8 cellular contexts compared by ENCODE assay signal in genomic region chr5:126594676-126595485, GRCh38. TPM values are rescaled to one million over a fixed set of nuclear protein-coding genes. Genes with fewer than 3 reads are reported as not detected.
DNase-seq lines count a peak whose midpoint lies in the region; ATAC-seq, FAIRE-seq and TF ChIP-seq lines count a peak whose summit lies in the region.

Gene ALDH7A1, minus strand, starts transcription at chr5:126595219. Its CDS starts 21 bp downstream, at chr5:126595198.

- peak within 1 kb of the TSS; percentile 35 for H2BK120ac ChIP-seq in trophoblast cell (ENCODE audit: insufficient read depth, low read length, poor library complexity)

- H3K4me2 ChIP-seq in astrocyte (ENCODE audit: low read length) (peak within 1 kb of the TSS; percentile 90), trophoblast cell (ENCODE audit: low read length) (peak within 1 kb of the TSS; percentile 79)

- peak within 1 kb of the TSS; percentile 45 for H4K91ac ChIP-seq in trophoblast cell (ENCODE audit: low read depth, low read length)

- H3K27ac Mint-ChIP-seq in astrocyte (ENCODE audit: unreplicated experiment): peak within 1 kb of the TSS; percentile 96

- no CpG with 5 or more reads among the region's 49 CpGs for WGBS in trophoblast cell (ENCODE audit: extremely low coverage, insufficient coverage, insufficient read length)
- WGBS in aorta, 2 donors: 0% methylated on average over 49 of the region's 49 CpGs

- peak within 1 kb of the TSS; percentile 42 for H2BK5ac ChIP-seq in trophoblast cell (ENCODE audit: low read depth, low read length, poor library complexity)

- H3K4ac ChIP-seq in trophoblast cell (ENCODE audit: low read depth, low read length): peak within 1 kb of the TSS; percentile 46

- peak; percentile 64 for ATAC-seq in GM21515 (IDR thresholded peaks at IDR 0.05; ENCODE audit: unreplicated experiment)
- ATAC-seq in left ventricle myocardium superior: peak; percentile 97
- ATAC-seq in aorta (ENCODE audit: low FRiP score): peak; percentile 96

- H3K27ac ChIP-seq in HUES48 (ENCODE audit: low read depth, low read length) (peak within 1 kb of the TSS; percentile 96), astrocyte (ENCODE audit: low read depth, low read length) (peak within 1 kb of the TSS; percentile 68), trophoblast cell (ENCODE audit: low read depth, low read length) (peak within 1 kb of the TSS; percentile 65), aorta (ENCODE audit: low read depth in 1 of 2, low read length in 2 of 2) (peak within 1 kb of the TSS in 1 of 2 donors; percentile 69)

- no peaks in the 10 kb centered on the region for H3K27me3 Mint-ChIP-seq in astrocyte (ENCODE audit: low read depth, unreplicated experiment)

- H3K23ac ChIP-seq in trophoblast cell (ENCODE audit: low read length): no peak within 1 kb of the TSS

- peaks cover 31% of the 10 kb centered on the region for H3K36me3 ChIP-seq in HUES48 (ENCODE audit: control insufficient read depth, insufficient read depth, low read length)
- H3K36me3 ChIP-seq in astrocyte (ENCODE audit: insufficient read depth, low read length): peaks cover 6% of the 10 kb centered on the region
- peaks cover 11 to 12% of the 10 kb centered on the region in 2 experiments for H3K36me3 ChIP-seq in trophoblast cell (ENCODE audit: control insufficient read depth in 1 of 2, insufficient read depth in 2 of 2, low read length in 2 of 2)
- no peaks in the 10 kb centered on the region for H3K36me3 ChIP-seq in aorta (ENCODE audit: control insufficient read depth in 1 of 2, insufficient read depth in 2 of 2, low read length in 1 of 2)

- H3K79me2 ChIP-seq in astrocyte (ENCODE audit: insufficient read depth, low read length) (peaks cover 20% of the 10 kb centered on the region), trophoblast cell (ENCODE audit: control insufficient read depth, insufficient read depth, low read length, poor library complexity) (peaks cover 3% of the 10 kb centered on the region)

- H3K9me3 ChIP-seq in HUES48 (ENCODE audit: control insufficient read depth, insufficient read depth, low read length) (no peaks in the 10 kb centered on the region; the same call in 1 of the 2 replicates), astrocyte (ENCODE audit: insufficient read depth, low read depth, low read length) (no peaks in the 10 kb centered on the region), trophoblast cell (ENCODE audit: insufficient read depth, low read depth, low read length) (no peaks in the 10 kb centered on the region), aorta (ENCODE audit: control insufficient read depth, low read length) (no peaks in the 10 kb centered on the region)

- H4K12ac ChIP-seq in trophoblast cell (ENCODE audit: low read depth, low read length): peak within 1 kb of the TSS; percentile 79

- H2AFZ ChIP-seq in astrocyte (ENCODE audit: low read depth, low read length) (peak within 1 kb of the TSS; percentile 87), trophoblast cell (ENCODE audit: insufficient read depth, low read length, poor library complexity) (peak within 1 kb of the TSS; percentile 80)

- peak within 1 kb of the TSS; percentile 83 for H3K4me3 Mint-ChIP-seq in astrocyte (ENCODE audit: unreplicated experiment)

- intact Hi-C loops in left ventricle myocardium superior (cut with micrococcal nuclease) (no loop called here), aorta (cut with DNase I) (loop anchor here in 1 of 2 donors (5.0 kb wide), 1 partner anchor 253 kb away; no protein-coding TSS in a partner anchor)

- H3K18ac ChIP-seq in trophoblast cell (ENCODE audit: low read length): peak within 1 kb of the TSS; percentile 56

- H3K27me3 ChIP-seq in HUES48 (ENCODE audit: control insufficient read depth, insufficient read depth, low read length): no peaks in the 10 kb centered on the region
- no peaks in the 10 kb centered on the region for H3K27me3 ChIP-seq in astrocyte (ENCODE audit: insufficient read depth, low read length)
- no peaks in the 10 kb centered on the region for H3K27me3 ChIP-seq in trophoblast cell (ENCODE audit: insufficient read depth, low read length)
- H3K27me3 ChIP-seq in aorta (ENCODE audit: control insufficient read depth in 1 of 2, insufficient read depth in 2 of 2, low read length in 1 of 2): no peaks in the 10 kb centered on the region

- H3K36me3 Mint-ChIP-seq in astrocyte (ENCODE audit: low read depth, unreplicated experiment): peaks cover 9% of the 10 kb centered on the region

- no peaks in the 10 kb centered on the region for H4K20me1 ChIP-seq in astrocyte (ENCODE audit: insufficient read depth, low read length)

- peak; percentile 96 for DNase-seq in DMS 273 (lab: John Stamatoyannopoulos, UW; ENCODE audit: unreplicated experiment)
- DNase-seq in SK-N-DZ (ENCODE audit: low spot score): peak; percentile 97
- DNase-seq in astrocyte (ENCODE audit: low read depth): peak; percentile 90
- DNase-seq in left ventricle myocardium superior: peak; percentile 91
- DNase-seq in trophoblast cell: peak; percentile 81 to 82
- DNase-seq in aorta: peak; percentile 93 to 96

- H3K4me1 ChIP-seq in HUES48 (ENCODE audit: control insufficient read depth, insufficient read depth, low read length) (peaks cover 23% of the 10 kb centered on the region), astrocyte (ENCODE audit: insufficient read depth, low read length) (peaks cover 11% of the 10 kb centered on the region), trophoblast cell (ENCODE audit: control insufficient read depth in 1 of 2, insufficient read depth in 2 of 2, low read length in 2 of 2) (peaks cover 0 to 2% of the 10 kb centered on the region in 2 experiments), aorta (ENCODE audit: control insufficient read depth in 1 of 2, insufficient read depth in 2 of 2, low read length in 2 of 2) (no peaks in the 10 kb centered on the region)

- H2AK5ac ChIP-seq in trophoblast cell (ENCODE audit: low read length): no peak within 1 kb of the TSS

- no peak for FAIRE-seq in astrocyte (lab: Jason Lieb, UNC)

- H3K4me1 Mint-ChIP-seq in astrocyte (ENCODE audit: low read depth, unreplicated experiment): peaks cover 17% of the 10 kb centered on the region

- peak within 1 kb of the TSS; percentile 56 for H4K8ac ChIP-seq in trophoblast cell (ENCODE audit: low read depth, low read length)

- peak; percentile 29 for TF ChIP-seq CTCF in astrocyte (IDR thresholded peaks at IDR 0.05; ENCODE audit: insufficient read depth, low read depth, low read length)

- H3K79me1 ChIP-seq in trophoblast cell (ENCODE audit: low read length): peaks cover 7% of the 10 kb centered on the region

- H2BK12ac ChIP-seq in trophoblast cell (ENCODE audit: low read length): no peak within 1 kb of the TSS

- no peaks in the 10 kb centered on the region for H3K9me3 Mint-ChIP-seq in astrocyte (ENCODE audit: unreplicated experiment)

- H3K4me3 ChIP-seq in HUES48 (ENCODE audit: low read depth, low read length) (peak within 1 kb of the TSS; percentile 93), astrocyte (ENCODE audit: insufficient read depth, low read depth, low read length) (peak within 1 kb of the TSS; percentile 74), trophoblast cell (ENCODE audit: low read depth, low read length) (peak within 1 kb of the TSS; percentile 75), aorta (ENCODE audit: low read length in 2 of 2) (peak within 1 kb of the TSS; percentile 39 to 55)

- H3K9ac ChIP-seq in HUES48 (ENCODE audit: low read depth, low read length): peak within 1 kb of the TSS; percentile 93
- peak within 1 kb of the TSS; percentile 80 for H3K9ac ChIP-seq in astrocyte (ENCODE audit: low read length)
- peak within 1 kb of the TSS; percentile 84 for H3K9ac ChIP-seq in trophoblast cell (ENCODE audit: low read length)

- peak within 1 kb of the TSS; percentile 46 for H3K14ac ChIP-seq in trophoblast cell (ENCODE audit: low read length)

RNA-seq across cellular contexts. Expression of gene ALDH7A1, which starts in this region (rescaled TPM):
- 49.7 and 61.1 TPM in 2 replicates for polyA plus RNA-seq in SK-N-DZ (2014; cell fraction: cytosol; rRNA removed)
- 54.0 and 60.3 TPM in 2 replicates for polyA plus RNA-seq in SK-N-DZ (2014; cell fraction: nucleus; rRNA removed)
- total RNA-seq in astrocyte (85.5 and 90.6 TPM in 2 replicates), left ventricle myocardium superior (33.7 TPM), aorta (10 to 100 TPM; 25.3 to 35.5 TPM)
- 102 and 105 TPM in 2 replicates for polyA plus RNA-seq in trophoblast cell (2013)
- 10 to 100 TPM; 25.2 to 43.8 TPM for polyA plus RNA-seq in aorta
